1 cellular context compared by ENCODE assay signal in the genomic region with DNA sequence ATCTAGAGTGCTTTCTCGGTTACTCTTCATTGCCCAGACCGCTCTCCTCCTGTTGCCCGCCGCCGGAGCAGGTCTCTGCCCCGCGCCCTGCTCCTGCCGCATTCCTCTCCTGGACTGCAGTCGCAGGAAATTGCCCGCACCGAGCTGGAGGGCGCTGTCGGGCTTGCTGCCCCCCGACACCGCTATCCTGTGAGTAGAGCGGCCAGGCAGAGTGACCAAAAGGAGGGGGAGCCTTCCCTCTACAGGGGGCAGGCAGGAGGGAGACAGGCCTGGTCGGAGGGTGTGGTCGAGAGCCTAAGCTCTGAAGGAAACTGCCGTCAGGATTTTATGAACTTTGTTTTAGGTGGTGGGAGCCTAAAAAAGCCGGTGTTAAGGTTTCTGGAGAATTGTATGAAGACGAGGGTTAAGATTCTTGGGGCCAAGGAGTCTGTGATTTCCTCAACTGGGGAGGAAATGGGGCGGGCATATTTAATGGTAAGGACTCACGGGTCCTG.
TF ChIP-seq lines count a peak whose summit lies in the region.

No MANE protein-coding gene starts in this region.

TF ChIP-seq in HEK293, 187 proteins besides CTCF, POLR2A, EP300 and RAD21 (continued from another document):
- TF ChIP-seq, protein P1, sequence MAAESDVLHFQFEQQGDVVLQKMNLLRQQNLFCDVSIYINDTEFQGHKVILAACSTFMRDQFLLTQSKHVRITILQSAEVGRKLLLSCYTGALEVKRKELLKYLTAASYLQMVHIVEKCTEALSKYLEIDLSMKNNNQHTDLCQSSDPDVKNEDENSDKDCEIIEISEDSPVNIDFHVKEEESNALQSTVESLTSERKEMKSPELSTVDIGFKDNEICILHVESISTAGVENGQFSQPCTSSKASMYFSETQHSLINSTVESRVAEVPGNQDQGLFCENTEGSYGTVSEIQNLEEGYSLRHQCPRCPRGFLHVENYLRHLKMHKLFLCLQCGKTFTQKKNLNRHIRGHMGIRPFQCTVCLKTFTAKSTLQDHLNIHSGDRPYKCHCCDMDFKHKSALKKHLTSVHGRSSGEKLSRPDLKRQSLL (tag by site-specific recombination; IDR thresholded peaks at IDR 0.05) = no peak
- peak; percentile 54; the same call in 1 of the 2 replicates for TF ChIP-seq SCRT2 (tag by site-specific recombination; IDR thresholded peaks at IDR 0.05)
- TF ChIP-seq, protein P2, sequence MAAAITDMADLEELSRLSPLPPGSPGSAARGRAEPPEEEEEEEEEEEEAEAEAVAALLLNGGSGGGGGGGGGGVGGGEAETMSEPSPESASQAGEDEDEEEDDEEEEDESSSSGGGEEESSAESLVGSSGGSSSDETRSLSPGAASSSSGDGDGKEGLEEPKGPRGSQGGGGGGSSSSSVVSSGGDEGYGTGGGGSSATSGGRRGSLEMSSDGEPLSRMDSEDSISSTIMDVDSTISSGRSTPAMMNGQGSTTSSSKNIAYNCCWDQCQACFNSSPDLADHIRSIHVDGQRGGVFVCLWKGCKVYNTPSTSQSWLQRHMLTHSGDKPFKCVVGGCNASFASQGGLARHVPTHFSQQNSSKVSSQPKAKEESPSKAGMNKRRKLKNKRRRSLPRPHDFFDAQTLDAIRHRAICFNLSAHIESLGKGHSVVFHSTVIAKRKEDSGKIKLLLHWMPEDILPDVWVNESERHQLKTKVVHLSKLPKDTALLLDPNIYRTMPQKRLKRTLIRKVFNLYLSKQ (tag by site-specific recombination; IDR thresholded peaks at IDR 0.05; ENCODE audit: borderline replicate concordance) = no peak
- no peak for TF ChIP-seq ZNF350 (tag by site-specific recombination; IDR thresholded peaks at IDR 0.05)
- no peak for TF ChIP-seq ZNF747 (tag by site-specific recombination; IDR thresholded peaks at IDR 0.05)
- TF ChIP-seq, protein P3, sequence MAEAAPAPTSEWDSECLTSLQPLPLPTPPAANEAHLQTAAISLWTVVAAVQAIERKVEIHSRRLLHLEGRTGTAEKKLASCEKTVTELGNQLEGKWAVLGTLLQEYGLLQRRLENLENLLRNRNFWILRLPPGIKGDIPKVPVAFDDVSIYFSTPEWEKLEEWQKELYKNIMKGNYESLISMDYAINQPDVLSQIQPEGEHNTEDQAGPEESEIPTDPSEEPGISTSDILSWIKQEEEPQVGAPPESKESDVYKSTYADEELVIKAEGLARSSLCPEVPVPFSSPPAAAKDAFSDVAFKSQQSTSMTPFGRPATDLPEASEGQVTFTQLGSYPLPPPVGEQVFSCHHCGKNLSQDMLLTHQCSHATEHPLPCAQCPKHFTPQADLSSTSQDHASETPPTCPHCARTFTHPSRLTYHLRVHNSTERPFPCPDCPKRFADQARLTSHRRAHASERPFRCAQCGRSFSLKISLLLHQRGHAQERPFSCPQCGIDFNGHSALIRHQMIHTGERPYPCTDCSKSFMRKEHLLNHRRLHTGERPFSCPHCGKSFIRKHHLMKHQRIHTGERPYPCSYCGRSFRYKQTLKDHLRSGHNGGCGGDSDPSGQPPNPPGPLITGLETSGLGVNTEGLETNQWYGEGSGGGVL (tag by site-specific recombination; IDR thresholded peaks at IDR 0.05) = peak; percentile 61
- no peak for TF ChIP-seq BCL11B (tag by site-specific recombination; IDR thresholded peaks at IDR 0.05; ENCODE audit: low read depth)
- TF ChIP-seq ZNF221 (tag by site-specific recombination; IDR thresholded peaks at IDR 0.05; ENCODE audit: borderline replicate concordance) = no peak
- TF ChIP-seq ZNF423 (tag by site-specific recombination; IDR thresholded peaks at IDR 0.05) = peak; percentile 52; the same call in 1 of the 2 replicates
- TF ChIP-seq, protein P4, sequence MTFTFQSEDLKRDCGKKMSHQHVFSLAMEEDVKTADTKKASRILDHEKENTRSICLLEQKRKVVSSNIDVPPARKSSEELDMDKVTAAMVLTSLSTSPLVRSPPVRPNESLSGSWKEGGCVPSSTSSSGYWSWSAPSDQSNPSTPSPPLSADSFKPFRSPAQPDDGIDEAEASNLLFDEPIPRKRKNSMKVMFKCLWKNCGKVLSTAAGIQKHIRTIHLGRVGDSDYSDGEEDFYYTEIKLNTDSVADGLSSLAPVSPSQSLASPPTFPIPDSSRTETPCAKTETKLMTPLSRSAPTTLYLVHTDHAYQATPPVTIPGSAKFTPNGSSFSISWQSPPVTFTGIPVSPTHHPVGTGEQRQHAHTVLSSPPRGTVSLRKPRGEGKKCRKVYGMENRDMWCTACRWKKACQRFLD (tag by site-specific recombination; IDR thresholded peaks at IDR 0.05) = no peak
- TF ChIP-seq ZNF514 (tag by site-specific recombination; IDR thresholded peaks at IDR 0.05) = no peak
- TF ChIP-seq ZNF266 (tag by site-specific recombination; IDR thresholded peaks at IDR 0.05; ENCODE audit: low read depth) = no peak
TF ChIP-seq in HEK293: peak in this region for 23.
